Comparison of ENCODE assay signal across 10 cellular contexts in the genomic region with DNA sequence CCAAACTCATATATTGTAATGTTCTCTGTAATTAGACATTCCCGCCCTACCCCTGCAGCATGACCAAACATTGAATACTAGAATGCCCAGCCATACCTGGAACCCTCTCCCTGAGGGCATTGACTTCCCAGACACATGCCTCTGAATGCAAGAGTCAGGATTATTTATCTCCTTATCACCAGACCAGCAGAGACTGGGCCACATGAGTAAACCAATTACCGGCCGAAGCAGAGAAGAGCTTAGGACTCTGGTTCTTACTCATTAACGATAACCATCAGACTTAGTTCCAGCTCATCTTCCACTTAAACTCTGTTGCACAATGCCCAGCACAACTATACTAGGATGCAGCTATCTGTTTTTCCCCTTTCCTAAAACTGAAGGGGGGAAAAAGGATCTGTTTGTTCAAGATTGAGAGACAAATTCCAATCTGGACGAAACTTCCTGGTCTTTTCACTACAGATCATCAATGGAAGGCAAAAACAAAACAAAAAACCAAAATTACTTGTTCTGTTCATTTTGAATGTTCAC.
DNase-seq lines count a peak whose midpoint lies in the region; ATAC-seq and TF ChIP-seq lines count a peak whose summit lies in the region.
"Had no signal": no experiment of that assay in that cellular context is flagged by ENCODE, and none has a peak within 500 bp of the region (broad histone marks: within the 10 kb centered on the region; RNA-seq: fewer than 3 reads in every experiment).

No MANE protein-coding gene starts in this region.

- ATAC-seq in CD4-positive, CD25-positive, alpha-beta regulatory T cell (ENCODE audit: low read depth in 2 of 2), result no peak
- ATAC-seq in natural killer cell treated with Interleukin-12 subunit alpha and Interleukin-12 subunit beta and Interleukin-15 and Interleukin-18, amount 100 ng/mL, for 72 hours, result no peak

- TF ChIP-seq CTCF in epithelial cell of proximal tubule (conservative IDR thresholded peaks at IDR 0.05; ENCODE audit: low read depth, low read length), result no peak
- no peak for TF ChIP-seq CTCF in adrenal gland (IDR thresholded peaks at IDR 0.05)

- H3K36me3 Mint-ChIP-seq in CD4-positive, CD25-positive, alpha-beta regulatory T cell, result peaks cover 28% of the 10 kb centered on the region
- no peaks in the 10 kb centered on the region for H3K36me3 Mint-ChIP-seq in natural killer cell treated with Interleukin-12 subunit alpha and Interleukin-12 subunit beta and Interleukin-15 and Interleukin-18, amount 100 ng/mL, for 72 hours

- no peaks in the 10 kb centered on the region for H3K27me3 ChIP-seq in CD4-positive, CD25-positive, alpha-beta regulatory T cell (ENCODE audit: control insufficient read depth, insufficient read depth, low read length)
- H3K27me3 ChIP-seq in adrenal gland, result no peaks in the 10 kb centered on the region

- H3K4me3 Mint-ChIP-seq in CD4-positive, CD25-positive, alpha-beta regulatory T cell, result peak overlapping the region in 1 of 4 donors; percentile 41
- H3K4me3 Mint-ChIP-seq in natural killer cell treated with Interleukin-12 subunit alpha and Interleukin-12 subunit beta and Interleukin-15 and Interleukin-18, amount 100 ng/mL, for 72 hours, result no peak overlapping the region

- peaks cover 0 to 4% (median 0%) of the 10 kb centered on the region in 7 donors for H3K9me3 Mint-ChIP-seq in CD4-positive, CD25-positive, alpha-beta regulatory T cell
- H3K9me3 Mint-ChIP-seq in natural killer cell treated with Interleukin-12 subunit alpha and Interleukin-12 subunit beta and Interleukin-15 and Interleukin-18, amount 100 ng/mL, for 72 hours, result no peaks in the 10 kb centered on the region

- no peak for TF ChIP-seq POLR2A in adrenal gland (IDR thresholded peaks at IDR 0.05)

- no peak for DNase-seq in CD4-positive, CD25-positive, alpha-beta regulatory T cell
- DNase-seq in MV-4-11 (lab: John Stamatoyannopoulos, UW) (peak; percentile 72), epithelial cell of proximal tubule (ENCODE audit: low read depth) (peak; percentile 93), adrenal gland (no peak), mucosa of gallbladder (ENCODE audit: low spot score) (no peak), GM19240 (ENCODE audit: insufficient read length, low spot score) (no peak), nucleus accumbens (lab: John Stamatoyannopoulos, UW) (no peak)
- no peak for DNase-seq in natural killer cell treated with Interleukin-12 subunit alpha and Interleukin-12 subunit beta and Interleukin-15 and Interleukin-18, amount 100 ng/mL, for 72 hours (ENCODE audit: low spot score)
- DNase-seq: activated CD8-positive, alpha-beta memory T cell treated with anti-CD3 and anti-CD28 coated beads for 24 hours; small intestine had no signal

- H3K4me1 ChIP-seq in CD4-positive, CD25-positive, alpha-beta regulatory T cell (ENCODE audit: control insufficient read depth, insufficient read depth, low read length, poor library complexity, severe bottlenecking), result peaks cover 33% of the 10 kb centered on the region
- H3K4me1 ChIP-seq in adrenal gland (replicated peaks in 1 of 2), result peaks cover 17 to 37% of the 10 kb centered on the region in 2 donors

- H3K27me3 Mint-ChIP-seq in CD4-positive, CD25-positive, alpha-beta regulatory T cell, result no peaks in the 10 kb centered on the region
- H3K27me3 Mint-ChIP-seq in natural killer cell treated with Interleukin-12 subunit alpha and Interleukin-12 subunit beta and Interleukin-15 and Interleukin-18, amount 100 ng/mL, for 72 hours, result no peaks in the 10 kb centered on the region

- peaks cover 2% of the 10 kb centered on the region for H3K36me3 ChIP-seq in CD4-positive, CD25-positive, alpha-beta regulatory T cell (ENCODE audit: control insufficient read depth, insufficient read depth, low read length)
- no peaks in the 10 kb centered on the region for H3K36me3 ChIP-seq in adrenal gland (replicated peaks in 1 of 2)

- peaks cover 40 to 94% (median 56%) of the 10 kb centered on the region in 4 donors for H3K4me1 Mint-ChIP-seq in CD4-positive, CD25-positive, alpha-beta regulatory T cell
- peaks cover 39 to 55% of the 10 kb centered on the region in 2 donors for H3K4me1 Mint-ChIP-seq in natural killer cell treated with Interleukin-12 subunit alpha and Interleukin-12 subunit beta and Interleukin-15 and Interleukin-18, amount 100 ng/mL, for 72 hours (ENCODE audit: low read depth in 2 of 2)

- intact Hi-C loops in adrenal gland (cut with DNase I), result no loop called here

- H3K4me3 ChIP-seq in CD4-positive, CD25-positive, alpha-beta regulatory T cell (ENCODE audit: low read depth, low read length), result no peak overlapping the region
- H3K4me3 ChIP-seq in epithelial cell of proximal tubule (ENCODE audit: low read depth, low read length), result no peak overlapping the region
- no peak overlapping the region for H3K4me3 ChIP-seq in adrenal gland

- no peaks in the 10 kb centered on the region for H3K9me3 ChIP-seq in CD4-positive, CD25-positive, alpha-beta regulatory T cell (ENCODE audit: control insufficient read depth in 2 of 2, low read length in 2 of 2)
- no peaks in the 10 kb centered on the region for H3K9me3 ChIP-seq in adrenal gland (replicated peaks in 1 of 3)

- H3K27ac Mint-ChIP-seq in CD4-positive, CD25-positive, alpha-beta regulatory T cell, result peak overlapping the region; percentile 34 to 87 (median 66)
- H3K27ac Mint-ChIP-seq in natural killer cell treated with Interleukin-12 subunit alpha and Interleukin-12 subunit beta and Interleukin-15 and Interleukin-18, amount 100 ng/mL, for 72 hours, result peak overlapping the region; percentile 50 to 60

- WGBS in adrenal gland, 4 donors, result 73 to 92% (median 89%) methylated on average over 5 of the region's 5 CpGs

- no peak overlapping the region for H3K27ac ChIP-seq in CD4-positive, CD25-positive, alpha-beta regulatory T cell (ENCODE audit: insufficient read depth, low read length, poor library complexity, severe bottlenecking)
- peak overlapping the region in 1 of 5 donors; percentile 18 for H3K27ac ChIP-seq in adrenal gland

Comparison
In these comparisons a context has a peak if more than half of its experiments do, and no peak if none do; other contexts are left out.
1. DNase-seq: peak in MV-4-11 (single experiment) and epithelial cell of proximal tubule (single experiment); none in CD4-positive, CD25-positive, alpha-beta regulatory T cell (0 of 3), natural killer cell treated with Interleukin-12 subunit alpha and Interleukin-12 subunit beta and Interleukin-15 and Interleukin-18, amount 100 ng/mL, for 72 hours (single experiment), adrenal gland (0 of 7), mucosa of gallbladder (single experiment), GM19240 (single experiment) and nucleus accumbens (0 of 56).